In the genomic region with DNA sequence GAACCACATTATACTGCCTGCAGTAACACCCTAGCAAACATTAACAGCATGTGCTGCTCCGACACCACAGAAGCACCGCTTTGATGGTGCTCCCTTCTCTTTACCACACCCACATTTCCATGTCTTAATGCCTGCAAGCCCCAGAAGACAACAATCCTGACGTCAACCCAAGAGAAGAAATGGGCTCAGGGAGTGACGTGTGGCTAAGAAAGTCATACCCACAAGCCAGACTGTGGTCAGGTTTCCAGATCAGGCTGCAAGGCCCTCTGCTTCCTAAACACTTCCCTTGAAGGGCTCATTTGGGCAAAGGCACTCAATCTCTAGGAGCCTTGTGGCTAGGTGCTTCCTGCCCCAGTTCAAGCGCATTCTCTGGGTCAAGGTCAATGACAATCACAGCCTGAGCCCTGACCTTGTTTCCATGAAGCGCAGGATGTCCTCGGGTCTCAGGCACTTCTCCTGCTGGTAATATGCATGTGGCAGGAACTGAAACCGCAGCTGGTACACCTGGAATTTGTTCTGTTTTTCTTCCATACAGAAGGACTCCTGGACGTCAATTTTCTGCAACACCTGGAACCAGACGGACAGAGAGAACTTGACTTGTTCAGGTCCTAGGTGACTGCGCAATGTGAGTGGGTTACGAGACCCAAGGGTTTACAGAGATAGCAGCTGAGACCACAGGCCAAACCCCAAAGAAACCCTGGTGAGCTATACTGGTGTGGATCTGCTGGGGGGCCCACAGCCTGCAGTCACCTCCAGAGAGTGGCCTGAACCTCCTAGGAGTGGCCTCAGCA, we compare ENCODE assay signal across 8 cellular contexts.
DNase-seq lines count a peak whose midpoint lies in the region; ATAC-seq and TF ChIP-seq lines count a peak whose summit lies in the region.

No MANE protein-coding gene starts in this region.

- DNase-seq in HFF-Myc (ENCODE audit: extremely low read depth, low read depth) (peak; percentile 50), T-helper 9 cell (peak; percentile 72), type B pancreatic cell (ENCODE audit: extremely low spot score, unreplicated experiment) (no peak), cerebellum (ENCODE audit: low spot score) (no peak), SW 1271 (lab: John Stamatoyannopoulos, UW) (no peak)
- peak; percentile 96 for DNase-seq in central memory CD4-positive, alpha-beta T cell
- DNase-seq in natural killer cell treated with Interleukin-12 subunit alpha and Interleukin-12 subunit beta and Interleukin-15 and Interleukin-18, amount 100 ng/mL, for 72 hours (ENCODE audit: low spot score), result peak; percentile 75

- H3K4me3 ChIP-seq in HFF-Myc (replicated peaks; ENCODE audit: low read depth, low read length), result no peak overlapping the region

- H3K9me3 Mint-ChIP-seq in natural killer cell treated with Interleukin-12 subunit alpha and Interleukin-12 subunit beta and Interleukin-15 and Interleukin-18, amount 100 ng/mL, for 72 hours, result no peaks in the 10 kb centered on the region
- no peaks in the 10 kb centered on the region for H3K9me3 Mint-ChIP-seq in type B pancreatic cell

- TF ChIP-seq CTCF in HFF-Myc (IDR thresholded peaks at IDR 0.05; ENCODE audit: low read depth, low read length, missing control alignments) (no peak), type B pancreatic cell (conservative IDR thresholded peaks at IDR 0.05) (no peak)

- TF ChIP-seq POLR2A in GM18505 (IDR thresholded peaks at IDR 0.05; ENCODE audit: borderline replicate concordance, extremely low read depth, insufficient read depth, insufficient read length), result no peak

- H3K4me1 Mint-ChIP-seq in natural killer cell treated with Interleukin-12 subunit alpha and Interleukin-12 subunit beta and Interleukin-15 and Interleukin-18, amount 100 ng/mL, for 72 hours (ENCODE audit: low read depth in 2 of 2), result peaks cover 53 to 64% of the 10 kb centered on the region in 2 donors
- peaks cover 23% of the 10 kb centered on the region for H3K4me1 Mint-ChIP-seq in type B pancreatic cell (ENCODE audit: unreplicated experiment)

- H3K4me3 Mint-ChIP-seq in natural killer cell treated with Interleukin-12 subunit alpha and Interleukin-12 subunit beta and Interleukin-15 and Interleukin-18, amount 100 ng/mL, for 72 hours, result peak overlapping the region; percentile 87
- H3K4me3 Mint-ChIP-seq in type B pancreatic cell, result peak overlapping the region; percentile 2

- peak; percentile 68 to 70 for ATAC-seq in natural killer cell treated with Interleukin-12 subunit alpha and Interleukin-12 subunit beta and Interleukin-15 and Interleukin-18, amount 100 ng/mL, for 72 hours
- no peak for ATAC-seq in GM18505 (IDR thresholded peaks at IDR 0.05; ENCODE audit: unreplicated experiment)

- peak overlapping the region; percentile 91 for H3K27ac Mint-ChIP-seq in natural killer cell treated with Interleukin-12 subunit alpha and Interleukin-12 subunit beta and Interleukin-15 and Interleukin-18, amount 100 ng/mL, for 72 hours
- peak overlapping the region; percentile 79 for H3K27ac Mint-ChIP-seq in type B pancreatic cell

- H3K27me3 Mint-ChIP-seq in natural killer cell treated with Interleukin-12 subunit alpha and Interleukin-12 subunit beta and Interleukin-15 and Interleukin-18, amount 100 ng/mL, for 72 hours, result no peaks in the 10 kb centered on the region
- no peaks in the 10 kb centered on the region for H3K27me3 Mint-ChIP-seq in type B pancreatic cell

- peaks cover 16% of the 10 kb centered on the region for H3K36me3 Mint-ChIP-seq in natural killer cell treated with Interleukin-12 subunit alpha and Interleukin-12 subunit beta and Interleukin-15 and Interleukin-18, amount 100 ng/mL, for 72 hours
- peaks cover 22% of the 10 kb centered on the region for H3K36me3 Mint-ChIP-seq in type B pancreatic cell

Comparison
In these comparisons a context has a peak if more than half of its experiments do, and no peak if none do; other contexts are left out.
1. DNase-seq: peak in HFF-Myc (single experiment), T-helper 9 cell (single experiment), central memory CD4-positive, alpha-beta T cell (single experiment) and natural killer cell treated with Interleukin-12 subunit alpha and Interleukin-12 subunit beta and Interleukin-15 and Interleukin-18, amount 100 ng/mL, for 72 hours (single experiment); none in type B pancreatic cell (single experiment), cerebellum (single experiment) and SW 1271 (0 of 2).